Comparison of ENCODE assay signal across 8 cellular contexts in the genomic region with DNA sequence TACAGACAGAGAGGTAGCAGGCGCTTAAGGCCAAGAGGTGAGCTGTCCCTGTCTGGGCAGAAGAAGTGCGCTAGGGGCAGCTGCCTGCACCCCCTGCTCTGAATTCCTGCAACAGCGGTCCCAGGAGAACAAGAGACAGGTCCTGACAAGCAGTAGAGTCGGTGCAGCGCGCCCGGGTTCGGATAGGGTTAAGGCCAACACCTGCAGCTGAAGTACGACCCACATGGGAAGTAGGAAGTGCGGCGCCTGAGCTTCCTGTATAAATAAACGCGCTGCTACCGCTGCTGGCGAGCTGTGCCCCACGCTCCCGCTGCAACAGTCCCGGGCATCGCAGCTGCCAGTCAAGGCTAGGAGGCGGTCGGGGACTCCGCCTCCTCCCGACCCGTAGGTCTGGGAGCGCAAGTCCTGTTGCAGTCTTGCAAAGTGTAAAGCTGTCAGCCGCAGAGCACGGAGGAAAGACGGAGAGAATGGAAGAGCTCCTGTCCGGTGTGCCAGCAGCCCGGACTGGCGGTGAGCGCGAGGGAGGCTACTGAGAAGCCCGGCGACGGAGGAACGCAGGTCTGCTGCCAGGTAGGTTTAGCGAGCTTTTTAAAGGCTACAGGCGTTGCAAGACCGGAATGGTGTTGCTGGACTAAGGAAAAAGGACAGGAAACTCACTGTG. TPM values are rescaled to one million over a fixed set of nuclear protein-coding genes. Genes with fewer than 3 reads are reported as not detected.
DNase-seq lines count a peak whose midpoint lies in the region; ATAC-seq lines count a peak whose summit lies in the region.

Gene RNF144B (plus strand): TSS at position 290 of the 661 bp plus-strand sequence. CDS start 12,185 bp downstream, outside the sequence.

- H3K4me3 Mint-ChIP-seq in central memory CD8-positive, alpha-beta T cell, result peak within 1 kb of the TSS; percentile 99

- peaks cover 1% of the 10 kb centered on the region for H3K36me3 Mint-ChIP-seq in central memory CD8-positive, alpha-beta T cell (ENCODE audit: insufficient read depth)

- peaks cover 21% of the 10 kb centered on the region for H3K27me3 Mint-ChIP-seq in central memory CD8-positive, alpha-beta T cell

- H3K27ac Mint-ChIP-seq in central memory CD8-positive, alpha-beta T cell (ENCODE audit: low read depth), result peak within 1 kb of the TSS; percentile 79

- peak; percentile 73 for ATAC-seq in GM18870 (IDR thresholded peaks at IDR 0.05; ENCODE audit: unreplicated experiment)
- peak; percentile 85 for ATAC-seq in HG03139 (IDR thresholded peaks at IDR 0.05; ENCODE audit: unreplicated experiment)
- ATAC-seq in activated CD4-positive, CD25-positive, alpha-beta regulatory T cell treated with anti-CD3 and anti-CD28 coated beads, Interleukin-2, amount 50 U/mL, for 24 hours, result peak; percentile 90 to 91
- peak; percentile 80 for ATAC-seq in central memory CD8-positive, alpha-beta T cell (replicated peaks; ENCODE audit: extremely low read depth, poor library complexity, severe bottlenecking)

- DNase-seq in A172 (ENCODE audit: low spot score) (peak; percentile 58), NCI-H2227 (lab: John Stamatoyannopoulos, UW; ENCODE audit: unreplicated experiment) (peak; percentile 85), islet precursor cell (peak; percentile 94)
- peak; percentile 28 to 32 for DNase-seq in central memory CD8-positive, alpha-beta T cell (ENCODE audit: low spot score in 2 of 2)
- peak; percentile 20 to 47 for DNase-seq in stimulated activated CD4-positive, alpha-beta T cell treated with anti-CD3 and anti-CD28 coated beads, Interleukin-15, amount 100 ng/mL, for 1 hour (ENCODE audit: low read depth in 1 of 2, low spot score in 1 of 2)

- H3K9me3 Mint-ChIP-seq in central memory CD8-positive, alpha-beta T cell, result no peaks in the 10 kb centered on the region

- H3K4me1 Mint-ChIP-seq in central memory CD8-positive, alpha-beta T cell, result peaks cover 25% of the 10 kb centered on the region

RNA-seq across cellular contexts. Expression of gene RNF144B, which starts in this region (rescaled TPM):
- total RNA-seq in A172 (2014; rRNA removed; shearing (Covaris generic)), result 0.60 and 1.3 TPM in 2 replicates

Comparison
In these comparisons a context has a peak if more than half of its experiments do, and no peak if none do; other contexts are left out.
1. Peak in every context shown above with its lines: DNase-seq and ATAC-seq.
2. DNase-seq: peak in every context shown above with its lines; median percentile 94 in islet precursor cell; 85 in NCI-H2227; 58 in A172; 34 in stimulated activated CD4-positive, alpha-beta T cell treated with anti-CD3 and anti-CD28 coated beads, Interleukin-15, amount 100 ng/mL, for 1 hour; 30 in central memory CD8-positive, alpha-beta T cell.